In the genomic region with DNA sequence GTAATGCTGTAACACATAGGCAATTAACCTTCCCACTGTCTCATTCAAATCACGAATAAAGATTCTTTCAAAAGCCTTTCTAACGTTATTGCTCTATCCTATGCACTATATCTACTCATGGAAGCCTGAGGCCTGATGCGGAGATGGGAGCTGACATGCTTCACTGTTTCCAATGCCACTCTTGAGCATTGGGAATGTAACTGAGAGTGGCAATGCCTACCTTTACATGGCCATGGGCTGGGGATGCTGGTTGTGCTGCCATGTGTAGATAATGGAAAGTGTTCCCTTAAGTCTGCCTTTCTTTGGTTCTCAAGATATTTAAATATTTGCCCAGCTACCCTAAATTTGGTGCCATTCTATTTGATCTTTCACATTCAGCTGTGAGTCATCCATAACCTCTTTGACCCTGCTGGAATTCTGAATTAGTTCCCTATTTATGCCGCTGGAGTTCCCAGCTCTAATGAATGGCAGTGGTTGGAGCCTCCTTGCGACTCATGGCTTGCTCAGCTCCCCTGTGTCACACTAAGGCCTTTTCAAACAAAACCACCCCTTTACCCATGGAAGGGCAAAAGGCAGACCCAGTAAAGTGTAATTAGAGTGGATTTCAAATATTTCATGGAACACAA, we compare ENCODE assay signal across 2 cellular contexts.
A peak's percentile ranks its signal among the peaks of the same experiment; 100 is the strongest.
TF ChIP-seq lines count a peak whose summit lies in the region.

No MANE protein-coding gene starts in this region.

TF ChIP-seq in IMR-90, 13 proteins besides CTCF, POLR2A, EP300 and RAD21:
- TF ChIP-seq MXI1 (IDR thresholded peaks at IDR 0.05; ENCODE audit: borderline replicate concordance, low read depth, low read length) (no peak), MAZ (IDR thresholded peaks at IDR 0.05; ENCODE audit: borderline replicate concordance, low read depth, low read length) (no peak), SMC3 (IDR thresholded peaks at IDR 0.05; ENCODE audit: low read depth, low read length) (no peak), RCOR1 (IDR thresholded peaks at IDR 0.05; ENCODE audit: insufficient replicate concordance, low read length) (no peak), BHLHE40 (IDR thresholded peaks at IDR 0.05; ENCODE audit: low read depth, low read length) (no peak), MAFK (IDR thresholded peaks at IDR 0.05; ENCODE audit: low read depth, low read length) (no peak), CEBPB (IDR thresholded peaks at IDR 0.05; ENCODE audit: low read depth, low read length) (no peak), NFE2L2 (IDR thresholded peaks at IDR 0.05; ENCODE audit: low read depth, low read length) (no peak), FOS (IDR thresholded peaks at IDR 0.05; ENCODE audit: low read depth, low read length) (no peak), RFX5 (IDR thresholded peaks at IDR 0.05; ENCODE audit: low read depth, low read length) (no peak), CHD1 (IDR thresholded peaks at IDR 0.05; ENCODE audit: low read depth, low read length) (no peak)
- TF ChIP-seq, protein P1, sequence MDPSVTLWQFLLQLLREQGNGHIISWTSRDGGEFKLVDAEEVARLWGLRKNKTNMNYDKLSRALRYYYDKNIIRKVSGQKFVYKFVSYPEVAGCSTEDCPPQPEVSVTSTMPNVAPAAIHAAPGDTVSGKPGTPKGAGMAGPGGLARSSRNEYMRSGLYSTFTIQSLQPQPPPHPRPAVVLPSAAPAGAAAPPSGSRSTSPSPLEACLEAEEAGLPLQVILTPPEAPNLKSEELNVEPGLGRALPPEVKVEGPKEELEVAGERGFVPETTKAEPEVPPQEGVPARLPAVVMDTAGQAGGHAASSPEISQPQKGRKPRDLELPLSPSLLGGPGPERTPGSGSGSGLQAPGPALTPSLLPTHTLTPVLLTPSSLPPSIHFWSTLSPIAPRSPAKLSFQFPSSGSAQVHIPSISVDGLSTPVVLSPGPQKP (IDR thresholded peaks at IDR 0.05; ENCODE audit: borderline replicate concordance, low read depth, low read length) = no peak
- TF ChIP-seq, protein P2, sequence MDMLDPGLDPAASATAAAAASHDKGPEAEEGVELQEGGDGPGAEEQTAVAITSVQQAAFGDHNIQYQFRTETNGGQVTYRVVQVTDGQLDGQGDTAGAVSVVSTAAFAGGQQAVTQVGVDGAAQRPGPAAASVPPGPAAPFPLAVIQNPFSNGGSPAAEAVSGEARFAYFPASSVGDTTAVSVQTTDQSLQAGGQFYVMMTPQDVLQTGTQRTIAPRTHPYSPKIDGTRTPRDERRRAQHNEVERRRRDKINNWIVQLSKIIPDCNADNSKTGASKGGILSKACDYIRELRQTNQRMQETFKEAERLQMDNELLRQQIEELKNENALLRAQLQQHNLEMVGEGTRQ (IDR thresholded peaks at IDR 0.05; ENCODE audit: low read depth, low read length) = no peak

TF ChIP-seq in K562, 482 proteins besides CTCF, POLR2A, EP300 and RAD21:
- no peak for TF ChIP-seq RBM39 (optimal IDR thresholded peaks at IDR 0.05; ENCODE audit: low read depth, low read length)
- TF ChIP-seq FOSL1 (tag; conservative IDR thresholded peaks at IDR 0.05) = peak; percentile 56
TF ChIP-seq in K562: peak in this region for 1.
